Comparison of ENCODE assay signal across 23 cellular contexts in the genomic region with DNA sequence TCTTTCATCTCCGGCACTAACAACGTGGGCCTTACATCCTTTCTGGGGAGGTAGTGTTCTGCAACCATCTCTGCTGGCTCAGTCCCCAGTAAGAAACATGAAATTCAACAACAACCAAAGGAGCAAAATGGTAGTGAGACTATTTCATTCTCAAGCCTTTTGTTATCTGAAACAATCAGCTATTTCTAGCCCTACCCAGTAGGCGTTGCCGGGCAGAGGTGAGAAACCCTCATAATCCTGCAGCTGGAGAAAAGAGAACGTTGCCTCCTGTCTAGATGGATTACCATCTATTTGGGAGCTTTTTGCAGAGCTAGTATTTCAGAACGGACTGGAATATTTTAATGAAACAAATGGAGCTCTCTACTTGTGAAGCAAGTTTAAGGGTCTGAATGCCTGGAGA.
DNase-seq lines count a peak whose midpoint lies in the region; ATAC-seq and TF ChIP-seq lines count a peak whose summit lies in the region.
"Had no signal": no experiment of that assay in that cellular context is flagged by ENCODE, and none has a peak within 500 bp of the region (broad histone marks: within the 10 kb centered on the region; RNA-seq: fewer than 3 reads in every experiment).

No MANE protein-coding gene starts in this region.

- no peaks in the 10 kb centered on the region for H3K36me3 Mint-ChIP-seq in CD4-positive, alpha-beta T cell (ENCODE audit: low read depth)
- H3K36me3 Mint-ChIP-seq in GM23338 (ENCODE audit: low read depth), result no peaks in the 10 kb centered on the region
- no peaks in the 10 kb centered on the region for H3K36me3 Mint-ChIP-seq in activated T-helper 17 cell treated with anti-CD3 and anti-CD28 coated beads, Interleukin-2, amount 50 U/mL, for 72 hours (ENCODE audit: low read depth)

- no peaks in the 10 kb centered on the region for H3K9me3 ChIP-seq in CD4-positive, alpha-beta T cell (ENCODE audit: control insufficient read depth, low read length)
- no peaks in the 10 kb centered on the region for H3K9me3 ChIP-seq in parathyroid adenoma (ENCODE audit: control insufficient read depth, low read length)
- H3K9me3 ChIP-seq: Caco-2, Peyer's patch had no signal

- no peak overlapping the region for H3K27ac Mint-ChIP-seq in CD4-positive, alpha-beta T cell
- no peak overlapping the region for H3K27ac Mint-ChIP-seq in GM23338
- no peak overlapping the region for H3K27ac Mint-ChIP-seq in activated T-helper 17 cell treated with anti-CD3 and anti-CD28 coated beads, Interleukin-2, amount 50 U/mL, for 72 hours

- DNase-seq in CD4-positive, alpha-beta T cell, result no peak
- no peak for DNase-seq in GM23338 (ENCODE audit: low spot score)
- DNase-seq in stimulated activated CD4-positive, alpha-beta T cell treated with anti-CD3 and anti-CD28 coated beads, Interleukin-15, amount 100 ng/mL, for 24 hours, result no peak
- no peak for DNase-seq in kidney tubule cell (ENCODE audit: low spot score)
- DNase-seq: Caco-2, DMS 273 treated with DMSO at 0.1 percent for 48 hours, DND-41, KBM-7, MM.1S, NCI-H1048, NCI-H1436, NCI-H187 treated with DMSO at 0.1 percent for 48 hours, NCI-H2107, NCI-H510A treated with DMSO at 0.1 percent for 48 hours, NCI-H748 treated with DMSO at 0.1 percent for 48 hours, Peyer's patch had no signal

- no peaks in the 10 kb centered on the region for H3F3A ChIP-seq in GM23338 (replicated peaks; ENCODE audit: low read depth)

- H3K9ac ChIP-seq in parathyroid adenoma, result no peak overlapping the region

- intact Hi-C loops in CD4-positive, alpha-beta T cell (cut with DNase I, micrococcal nuclease), result loop anchor here in 1 of 2 experiments (10.0 kb wide), 1 partner anchor 327 kb away; no protein-coding TSS in a partner anchor

- no peak overlapping the region for H3K4me3 ChIP-seq in GM23338
- no peak overlapping the region for H3K4me3 ChIP-seq in parathyroid adenoma (ENCODE audit: low read depth, low read length)
- H3K4me3 ChIP-seq: GM12878, Peyer's patch had no signal

- TF ChIP-seq CTCF in CD4-positive, alpha-beta T cell (IDR thresholded peaks at IDR 0.05), result no peak
- TF ChIP-seq CTCF in GM23338 (conservative IDR thresholded peaks at IDR 0.05; ENCODE audit: low read depth in 2 of 2) (no peak), parathyroid adenoma (IDR thresholded peaks at IDR 0.05) (no peak)

- no peaks in the 10 kb centered on the region for H3K36me3 ChIP-seq in GM23338 (ENCODE audit: insufficient read depth)
- no peaks in the 10 kb centered on the region for H3K36me3 ChIP-seq in parathyroid adenoma (ENCODE audit: control insufficient read depth, insufficient read depth, low read length)
- H3K36me3 ChIP-seq: Peyer's patch had no signal

- no peak overlapping the region for H3K4me2 ChIP-seq in GM23338
- H3K4me2 ChIP-seq in parathyroid adenoma (ENCODE audit: low read length), result no peak overlapping the region

- peak overlapping the region; percentile 48 for H3K4me3 Mint-ChIP-seq in CD4-positive, alpha-beta T cell
- no peak overlapping the region for H3K4me3 Mint-ChIP-seq in GM23338
- peak overlapping the region; percentile 18 for H3K4me3 Mint-ChIP-seq in activated T-helper 17 cell treated with anti-CD3 and anti-CD28 coated beads, Interleukin-2, amount 50 U/mL, for 72 hours

- H3K9me2 ChIP-seq in GM23338 (ENCODE audit: insufficient read depth), result no peaks in the 10 kb centered on the region

- H3K4me1 Mint-ChIP-seq in CD4-positive, alpha-beta T cell (ENCODE audit: low read depth), result peaks cover 21% of the 10 kb centered on the region
- no peaks in the 10 kb centered on the region; the same call in 2 of the 3 replicates for H3K4me1 Mint-ChIP-seq in GM23338
- H3K4me1 Mint-ChIP-seq in activated T-helper 17 cell treated with anti-CD3 and anti-CD28 coated beads, Interleukin-2, amount 50 U/mL, for 72 hours, result no peaks in the 10 kb centered on the region

- H3K79me2 ChIP-seq in GM23338 (replicated peaks; ENCODE audit: insufficient read depth) (no peaks in the 10 kb centered on the region), parathyroid adenoma (no peaks in the 10 kb centered on the region)

- no peak overlapping the region for H3K27ac ChIP-seq in CD4-positive, alpha-beta T cell (ENCODE audit: low read depth, low read length)
- no peak overlapping the region for H3K27ac ChIP-seq in GM23338 (ENCODE audit: low read depth)
- H3K27ac ChIP-seq in parathyroid adenoma, result no peak overlapping the region
- H3K27ac ChIP-seq: C4-2B, Peyer's patch had no signal

- POLR2A ChIA-PET in CD4-positive, alpha-beta T cell (lab: Charles Lee), result interaction anchor here (1.0 kb wide), 1 partner anchor 30 kb away, joined by 3 read pairs; no protein-coding TSS in a partner anchor

- H3K27me3 ChIP-seq in CD4-positive, alpha-beta T cell (ENCODE audit: control insufficient read depth, insufficient read depth, low read length), result no peaks in the 10 kb centered on the region
- H3K27me3 ChIP-seq in GM23338 (ENCODE audit: insufficient read depth), result no peaks in the 10 kb centered on the region
- no peaks in the 10 kb centered on the region for H3K27me3 ChIP-seq in parathyroid adenoma (ENCODE audit: control insufficient read depth, insufficient read depth, low read length)
- H3K27me3 ChIP-seq: Peyer's patch had no signal

- H3K27me3 Mint-ChIP-seq in CD4-positive, alpha-beta T cell, result no peaks in the 10 kb centered on the region
- no peaks in the 10 kb centered on the region for H3K27me3 Mint-ChIP-seq in GM23338 (ENCODE audit: insufficient read depth, low read depth, poor library complexity)
- H3K27me3 Mint-ChIP-seq in activated T-helper 17 cell treated with anti-CD3 and anti-CD28 coated beads, Interleukin-2, amount 50 U/mL, for 72 hours, result no peaks in the 10 kb centered on the region

- CTCF ChIA-PET in CD4-positive, alpha-beta T cell (lab: Charles Lee), result interaction anchor here (1.3 kb wide), 1 partner anchor 19 kb away, joined by 3 read pairs; no protein-coding TSS in a partner anchor

- no peaks in the 10 kb centered on the region for H4K20me1 ChIP-seq in GM23338 (replicated peaks; ENCODE audit: insufficient read depth)

- no peak for ATAC-seq in CD4-positive, alpha-beta T cell (ENCODE audit: poor library complexity)
- ATAC-seq in GM23338, result no peak
- ATAC-seq in activated T-helper 17 cell treated with anti-CD3 and anti-CD28 coated beads, Interleukin-2, amount 50 U/mL, for 72 hours (replicated peaks), result no peak
- ATAC-seq in activated CD4-positive, CD25-positive, alpha-beta regulatory T cell treated with anti-CD3 and anti-CD28 coated beads, Interleukin-2, amount 50 U/mL, for 24 hours, result no peak
- ATAC-seq: GM12878, HCT116, SK-N-SH treated with all-trans-retinoic acid at 6 μM for 48 hours had no signal

- H3K9me3 Mint-ChIP-seq in CD4-positive, alpha-beta T cell, result no peaks in the 10 kb centered on the region
- H3K9me3 Mint-ChIP-seq in GM23338, result peaks cover 6% of the 10 kb centered on the region; the same call in 1 of the 3 replicates
- no peaks in the 10 kb centered on the region for H3K9me3 Mint-ChIP-seq in activated T-helper 17 cell treated with anti-CD3 and anti-CD28 coated beads, Interleukin-2, amount 50 U/mL, for 72 hours

- H2AFZ ChIP-seq in GM23338 (0 out of 2 replicates have a peak overlapping the region, but pooled peaks have one; percentile 12), parathyroid adenoma (peak overlapping the region; percentile 46)

- no peaks in the 10 kb centered on the region for H3K4me1 ChIP-seq in GM23338 (ENCODE audit: insufficient read depth)
- H3K4me1 ChIP-seq in parathyroid adenoma, result no peaks in the 10 kb centered on the region
- H3K4me1 ChIP-seq: Caco-2, Peyer's patch had no signal

TF ChIP-seq in GM23338, 12 proteins besides CTCF, POLR2A, EP300 and RAD21 (continues in another document):
- TF ChIP-seq CREB1 (CRISPR knock-in tag; IDR thresholded peaks at IDR 0.05; ENCODE audit: low read depth), result no peak
